ENCODE assay signal across 1 cellular context in the genomic region with DNA sequence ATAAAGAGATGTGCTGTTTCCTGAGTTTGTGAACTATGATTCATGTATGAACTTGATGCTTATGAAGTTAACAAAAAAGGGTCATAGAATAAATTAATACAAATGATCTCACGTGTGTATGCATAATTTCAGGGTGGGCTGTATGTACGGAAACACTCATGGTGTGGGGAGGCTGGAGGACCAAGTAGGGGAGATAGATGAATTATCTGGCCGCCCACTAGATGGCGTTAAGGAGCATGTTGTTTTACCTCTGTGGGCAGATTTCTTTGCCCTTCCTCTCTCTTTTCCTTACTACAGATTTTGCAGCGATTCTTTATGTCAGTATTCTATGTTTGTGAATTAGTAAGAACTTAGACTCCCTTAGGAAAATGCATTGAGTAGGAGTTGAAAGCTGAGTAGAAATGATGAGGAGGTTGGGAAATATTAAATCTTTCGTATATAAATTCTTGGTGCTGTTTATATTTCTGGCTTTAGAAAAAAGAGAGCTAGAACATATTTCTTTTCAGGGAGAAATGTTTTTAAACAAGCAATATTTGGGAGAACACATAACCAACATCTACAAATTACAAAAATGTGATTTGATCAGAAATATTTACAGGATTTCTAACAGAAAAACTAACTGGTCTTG.
TF ChIP-seq lines count a peak whose summit lies in the region.

No MANE protein-coding gene starts in this region.

TF ChIP-seq in HepG2, 621 proteins besides CTCF, POLR2A, EP300 and RAD21 (continued from another document):
- TF ChIP-seq, protein P1, sequence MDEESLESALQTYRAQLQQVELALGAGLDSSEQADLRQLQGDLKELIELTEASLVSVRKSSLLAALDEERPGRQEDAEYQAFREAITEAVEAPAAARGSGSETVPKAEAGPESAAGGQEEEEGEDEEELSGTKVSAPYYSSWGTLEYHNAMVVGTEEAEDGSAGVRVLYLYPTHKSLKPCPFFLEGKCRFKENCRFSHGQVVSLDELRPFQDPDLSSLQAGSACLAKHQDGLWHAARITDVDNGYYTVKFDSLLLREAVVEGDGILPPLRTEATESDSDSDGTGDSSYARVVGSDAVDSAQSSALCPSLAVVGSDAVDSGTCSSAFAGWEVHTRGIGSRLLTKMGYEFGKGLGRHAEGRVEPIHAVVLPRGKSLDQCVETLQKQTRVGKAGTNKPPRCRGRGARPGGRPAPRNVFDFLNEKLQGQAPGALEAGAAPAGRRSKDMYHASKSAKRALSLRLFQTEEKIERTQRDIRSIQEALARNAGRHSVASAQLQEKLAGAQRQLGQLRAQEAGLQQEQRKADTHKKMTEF (CRISPR knock-in tag; IDR thresholded peaks at IDR 0.05): 0 out of 2 replicates have a peak, but pooled peaks have one; percentile 25
- TF ChIP-seq ZNF703 (CRISPR knock-in tag; IDR thresholded peaks at IDR 0.05; ENCODE audit: borderline replicate concordance) (no peak), YEATS4 (CRISPR knock-in tag; IDR thresholded peaks at IDR 0.05; ENCODE audit: borderline replicate concordance) (0 out of 2 replicates have a peak, but pooled peaks have one; percentile 27), KLF6 (CRISPR knock-in tag; IDR thresholded peaks at IDR 0.05) (0 out of 2 replicates have a peak, but pooled peaks have one; percentile 39), STAG1 (CRISPR knock-in tag; IDR thresholded peaks at IDR 0.05) (peak; percentile 76), SMC3 (IDR thresholded peaks at IDR 0.05; ENCODE audit: low read length) (peak; percentile 84), EED (CRISPR knock-in tag; IDR thresholded peaks at IDR 0.05) (no peak), ZMYM4 (CRISPR knock-in tag; IDR thresholded peaks at IDR 0.05) (peak; percentile 53), RFXANK (CRISPR knock-in tag; IDR thresholded peaks at IDR 0.05) (no peak), MED1 (CRISPR knock-in tag; IDR thresholded peaks at IDR 0.05) (peak; percentile 24; the same call in 1 of the 2 replicates), MIXL1 (CRISPR knock-in tag; IDR thresholded peaks at IDR 0.05) (peak; percentile 32; the same call in 1 of the 2 replicates)
- TF ChIP-seq, protein P2, sequence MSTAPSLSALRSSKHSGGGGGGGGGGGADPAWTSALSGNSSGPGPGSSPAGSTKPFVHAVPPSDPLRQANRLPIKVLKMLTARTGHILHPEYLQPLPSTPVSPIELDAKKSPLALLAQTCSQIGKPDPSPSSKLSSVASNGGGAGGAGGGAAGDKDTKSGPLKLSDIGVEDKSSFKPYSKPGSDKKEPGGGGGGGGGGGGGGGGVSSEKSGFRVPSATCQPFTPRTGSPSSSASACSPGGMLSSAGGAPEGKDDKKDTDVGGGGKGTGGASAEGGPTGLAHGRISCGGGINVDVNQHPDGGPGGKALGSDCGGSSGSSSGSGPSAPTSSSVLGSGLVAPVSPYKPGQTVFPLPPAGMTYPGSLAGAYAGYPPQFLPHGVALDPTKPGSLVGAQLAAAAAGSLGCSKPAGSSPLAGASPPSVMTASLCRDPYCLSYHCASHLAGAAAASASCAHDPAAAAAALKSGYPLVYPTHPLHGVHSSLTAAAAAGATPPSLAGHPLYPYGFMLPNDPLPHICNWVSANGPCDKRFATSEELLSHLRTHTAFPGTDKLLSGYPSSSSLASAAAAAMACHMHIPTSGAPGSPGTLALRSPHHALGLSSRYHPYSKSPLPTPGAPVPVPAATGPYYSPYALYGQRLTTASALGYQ (CRISPR knock-in tag; IDR thresholded peaks at IDR 0.05): 0 out of 2 replicates have a peak, but pooled peaks have one; percentile 25
